22 cellular contexts compared by ENCODE assay signal in genomic region chr22:22907551-22908494, GRCh38. TPM values are rescaled to one million over a fixed set of nuclear protein-coding genes. Genes with fewer than 3 reads are reported as not detected.
"Had no signal": no experiment of that assay in that cellular context is flagged by ENCODE, and none has a peak within 500 bp of the region (broad histone marks: within the 10 kb centered on the region; RNA-seq: fewer than 3 reads in every experiment).

No MANE protein-coding gene starts in this region.

- H3K4me3 Mint-ChIP-seq: activated CD4-positive, alpha-beta memory T cell treated with anti-CD3 and anti-CD28 coated beads for 36 hours; activated CD4-positive, alpha-beta T cell treated with anti-CD3 and anti-CD28 coated beads for 36 hours; activated T-helper 17 cell treated with anti-CD3 and anti-CD28 coated beads, Interleukin-2, amount 50 U/mL, for 72 hours; effector memory CD8-positive, alpha-beta T cell; immature natural killer cell; nephron; stimulated activated naive CD8-positive, alpha-beta T cell treated with anti-CD3 and anti-CD28 coated beads, Interleukin-15, amount 100 ng/mL, for 72 hours; T-helper 1 cell treated with Interleukin-12 subunit alpha and Interleukin-12 subunit beta and Interleukin-4 antibody, amounts not matched to agents 30 μg/mL and 1 μg/mL, for 36 hours had no signal

- H3K4me1 ChIP-seq: body of pancreas, esophagus squamous epithelium, right atrium auricular region, suprapubic skin, uterus had no signal

- H3K27me3 ChIP-seq: body of pancreas, right atrium auricular region, uterus had no signal

- H3K9me3 Mint-ChIP-seq: activated CD4-positive, alpha-beta memory T cell treated with anti-CD3 and anti-CD28 coated beads for 36 hours; activated T-helper 17 cell treated with anti-CD3 and anti-CD28 coated beads, Interleukin-2, amount 50 U/mL, for 72 hours; effector memory CD8-positive, alpha-beta T cell; immature natural killer cell; nephron; stimulated activated naive CD8-positive, alpha-beta T cell treated with anti-CD3 and anti-CD28 coated beads, Interleukin-15, amount 100 ng/mL, for 72 hours; T-helper 1 cell treated with Interleukin-12 subunit alpha and Interleukin-12 subunit beta and Interleukin-4 antibody, amounts not matched to agents 30 μg/mL and 1 μg/mL, for 36 hours had no signal

- H3K27me3 Mint-ChIP-seq: activated CD4-positive, alpha-beta memory T cell treated with anti-CD3 and anti-CD28 coated beads for 36 hours; activated CD4-positive, alpha-beta T cell treated with anti-CD3 and anti-CD28 coated beads for 36 hours had no signal

- H3K36me3 Mint-ChIP-seq: activated CD4-positive, alpha-beta memory T cell treated with anti-CD3 and anti-CD28 coated beads for 36 hours; immature natural killer cell had no signal

- H3K27ac Mint-ChIP-seq: activated CD4-positive, alpha-beta memory T cell treated with anti-CD3 and anti-CD28 coated beads for 36 hours; activated CD4-positive, alpha-beta T cell treated with anti-CD3 and anti-CD28 coated beads for 36 hours; activated T-helper 17 cell treated with anti-CD3 and anti-CD28 coated beads, Interleukin-2, amount 50 U/mL, for 72 hours; immature natural killer cell; nephron; progenitor cell of endocrine pancreas; T-helper 1 cell treated with Interleukin-12 subunit alpha and Interleukin-12 subunit beta and Interleukin-4 antibody, amounts not matched to agents 30 μg/mL and 1 μg/mL, for 36 hours had no signal

- H3K36me3 ChIP-seq: esophagus squamous epithelium, right atrium auricular region, suprapubic skin, transverse colon, uterus had no signal

- DNase-seq: activated CD4-positive, alpha-beta memory T cell treated with anti-CD3 and anti-CD28 coated beads for 36 hours; activated CD4-positive, alpha-beta T cell treated with anti-CD3 and anti-CD28 coated beads for 36 hours; activated naive CD4-positive, alpha-beta T cell treated with Interleukin-2 at 50 U/mL for 16 hours; activated T-cell treated with anti-CD3 and anti-CD28 coated beads for 4 hours; body of pancreas; effector memory CD8-positive, alpha-beta T cell; esophagus squamous epithelium; immature natural killer cell; mesendoderm; nucleus accumbens; stimulated activated naive CD8-positive, alpha-beta T cell treated with anti-CD3 and anti-CD28 coated beads, Interleukin-15, amount 100 ng/mL, for 72 hours; transverse colon; uterus had no signal

- H3K4me1 Mint-ChIP-seq: activated CD4-positive, alpha-beta T cell treated with anti-CD3 and anti-CD28 coated beads for 36 hours; activated T-helper 17 cell treated with anti-CD3 and anti-CD28 coated beads, Interleukin-2, amount 50 U/mL, for 72 hours; immature natural killer cell; stimulated activated naive CD8-positive, alpha-beta T cell treated with anti-CD3 and anti-CD28 coated beads, Interleukin-15, amount 100 ng/mL, for 72 hours had no signal

- H3K9me3 ChIP-seq: body of pancreas, esophagus squamous epithelium, right atrium auricular region, suprapubic skin, transverse colon, uterus had no signal

- H3K27ac ChIP-seq: body of pancreas, esophagus squamous epithelium, right atrium auricular region, suprapubic skin, transverse colon, uterus, VCaP had no signal

- H3K4me3 ChIP-seq: body of pancreas, esophagus squamous epithelium, right atrium auricular region, suprapubic skin, transverse colon, uterus had no signal

- ATAC-seq: activated CD4-positive, alpha-beta T cell treated with anti-CD3 and anti-CD28 coated beads for 36 hours; activated T-helper 17 cell treated with anti-CD3 and anti-CD28 coated beads, Interleukin-2, amount 50 U/mL, for 72 hours; body of pancreas; effector memory CD8-positive, alpha-beta T cell; stimulated activated naive CD8-positive, alpha-beta T cell treated with anti-CD3 and anti-CD28 coated beads, Interleukin-15, amount 100 ng/mL, for 72 hours had no signal

RNA-seq across cellular contexts. Expression of gene IGLL5, which starts 20.2 kb away (rescaled TPM):
- total RNA-seq: activated CD4-positive, alpha-beta memory T cell treated with anti-CD3 and anti-CD28 coated beads for 36 hours; activated CD4-positive, alpha-beta T cell treated with anti-CD3 and anti-CD28 coated beads for 36 hours; activated T-helper 17 cell treated with anti-CD3 and anti-CD28 coated beads, Interleukin-2, amount 50 U/mL, for 72 hours; cardiac septum; dermis microvascular lymphatic vessel endothelial cell; progenitor cell of endocrine pancreas; suprapubic skin had no signal
